In the genomic region with DNA sequence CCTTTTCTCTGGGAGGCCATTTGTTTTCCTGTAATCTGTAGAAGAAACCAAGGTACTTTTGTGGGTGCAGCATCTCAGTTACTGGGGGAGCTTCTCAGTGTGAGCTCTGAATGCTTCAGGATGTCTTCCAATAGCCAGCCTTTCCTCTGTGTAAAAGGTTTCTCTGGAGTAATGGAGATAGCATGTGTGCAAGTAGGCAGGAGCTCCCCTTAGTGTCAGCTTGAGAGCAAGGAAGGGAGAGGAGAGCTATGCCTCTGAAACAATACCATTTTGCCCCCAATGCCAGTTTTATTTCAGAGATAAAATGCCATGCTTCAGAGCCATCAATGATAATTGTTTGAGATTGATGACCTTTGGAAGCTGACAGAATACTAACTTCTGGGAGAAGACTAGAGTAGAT, we compare ENCODE assay signal across 10 cellular contexts.
DNase-seq lines count a peak whose midpoint lies in the region; ATAC-seq and TF ChIP-seq lines count a peak whose summit lies in the region.
"Had no signal": no experiment of that assay in that cellular context is flagged by ENCODE, and none has a peak within 500 bp of the region (broad histone marks: within the 10 kb centered on the region; RNA-seq: fewer than 3 reads in every experiment).

No MANE protein-coding gene starts in this region.

- no peak overlapping the region for H3K4me3 ChIP-seq in AG10803 (ENCODE audit: low read length)

- peak; percentile 17 for ATAC-seq in omental fat pad (ENCODE audit: low FRiP score)
- no peak for ATAC-seq in GM21367 (IDR thresholded peaks at IDR 0.05; ENCODE audit: unreplicated experiment)
- ATAC-seq: natural killer cell treated with Interleukin-12 subunit alpha and Interleukin-12 subunit beta and Interleukin-15 and Interleukin-18, amount 100 ng/mL, for 72 hours had no signal

- DNase-seq in AG10803 (ENCODE audit: low read depth) (peak; percentile 59), NCI-H446 treated with DMSO at 0.1 percent for 48 hours (lab: John Stamatoyannopoulos, UW) (peak; percentile 58), fibroblast of gingiva (ENCODE audit: low read depth) (peak; percentile 84), omental fat pad (ENCODE audit: low spot score) (no peak), NCI-H1048 (lab: John Stamatoyannopoulos, UW) (no peak), retina (no peak), MV-4-11 (lab: John Stamatoyannopoulos, UW) (no peak)
- DNase-seq: T-helper 2 cell had no signal

- peak; percentile 60 for TF ChIP-seq CTCF in AG10803 (conservative IDR thresholded peaks at IDR 0.05; ENCODE audit: low read length)
- TF ChIP-seq CTCF in omental fat pad (IDR thresholded peaks at IDR 0.05): no peak

Comparison
In these comparisons a context has a peak if more than half of its experiments do, and no peak if none do; other contexts are left out.
1. DNase-seq: peak in AG10803 (single experiment), NCI-H446 treated with DMSO at 0.1 percent for 48 hours (single experiment) and fibroblast of gingiva (single experiment); none in omental fat pad (single experiment), NCI-H1048 (single experiment), retina (single experiment) and MV-4-11 (single experiment).